In the genomic region with DNA sequence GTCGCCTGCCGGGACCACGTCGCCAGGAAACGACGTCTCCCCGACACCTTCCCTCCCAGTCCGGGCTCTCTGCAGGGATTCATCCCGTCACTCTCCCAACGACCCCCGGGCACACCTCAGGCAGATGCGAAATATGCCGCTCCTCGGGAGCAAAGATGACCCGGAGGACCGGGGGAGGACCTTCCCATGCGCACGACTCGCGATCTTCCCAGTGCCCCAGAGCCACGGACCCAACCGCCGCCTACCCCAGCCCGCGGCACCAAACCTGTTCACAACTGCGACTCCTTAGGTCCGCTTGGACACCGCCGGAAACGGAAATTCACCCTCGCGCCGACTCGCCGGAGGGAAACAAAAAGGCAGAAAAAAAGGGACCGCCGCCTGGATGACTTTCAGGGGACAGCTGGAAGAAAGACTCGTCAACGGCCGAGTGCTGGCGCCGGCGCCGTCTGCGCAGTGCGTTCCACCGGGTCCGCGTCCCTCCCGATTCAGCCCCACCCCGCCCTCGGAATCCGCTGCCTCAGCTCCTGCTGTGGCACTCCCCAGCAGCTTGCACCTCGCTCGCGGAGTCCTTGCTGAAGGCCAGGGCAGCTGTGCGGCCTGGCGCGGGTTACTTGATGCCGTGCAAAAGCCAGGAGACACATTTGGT, we compare ENCODE assay signal across 8 cellular contexts. TPM values are rescaled to one million over a fixed set of nuclear protein-coding genes. Genes with fewer than 3 reads are reported as not detected.
DNase-seq lines count a peak whose midpoint lies in the region; ATAC-seq and TF ChIP-seq lines count a peak whose summit lies in the region.
"Not testable (repeated sequence)": the region's sequence is repeated elsewhere in the genome, so short reads cannot be mapped to it uniquely, and the experiment has no call there.

No MANE protein-coding gene starts in this region.

- DNase-seq in Ammon's horn (ENCODE audit: low spot score) (peak; percentile 80), NCI-H510A (lab: John Stamatoyannopoulos, UW) (peak; percentile 20), coronary artery (ENCODE audit: low spot score) (peak; percentile 91), left colon (peak; percentile 76 to 85)
- DNase-seq in activated CD4-positive, alpha-beta T cell treated with anti-CD3 and anti-CD28 coated beads for 48 hours: peak; percentile 91
- DNase-seq in stimulated activated CD4-positive, alpha-beta T cell treated with anti-CD3 and anti-CD28 coated beads, Interleukin-1b, Interleukin-23, amount 100 ng/mL, for 24 hours (ENCODE audit: low read depth in 4 of 4, low spot score in 1 of 4): peak; percentile 41 to 75 (median 64)

- TF ChIP-seq CTCF in coronary artery (IDR thresholded peaks at IDR 0.05): not testable (repeated sequence)

- intact Hi-C loops in left colon (cut with DNase I, micrococcal nuclease): not testable (repeated sequence)

- peak overlapping the region; percentile 75 for H3K4me3 ChIP-seq in coronary artery

- ATAC-seq in GM19324 (IDR thresholded peaks at IDR 0.05; ENCODE audit: low FRiP score, unreplicated experiment): peak; percentile 90
- peak; percentile 83 for ATAC-seq in HG03442 (IDR thresholded peaks at IDR 0.05; ENCODE audit: unreplicated experiment)
- peak; percentile 89 for ATAC-seq in left colon

- H3K27ac ChIP-seq in coronary artery: peak overlapping the region; percentile 57 to 85

RNA-seq across cellular contexts. Expression of gene AGAP9, which starts 29.9 kb away (rescaled TPM):
- total RNA-seq in left colon: 1 to 10 TPM; 5.2 to 7.5 TPM

Comparison
In these comparisons a context has a peak if more than half of its experiments do, and no peak if none do; other contexts are left out.
1. Peak in every context shown above with its lines: DNase-seq, ATAC-seq, H3K4me3 ChIP-seq and H3K27ac ChIP-seq.
2. DNase-seq: peak in every context shown above with its lines; median percentile 91 in activated CD4-positive, alpha-beta T cell treated with anti-CD3 and anti-CD28 coated beads for 48 hours; 91 in coronary artery; 80 in left colon; 80 in Ammon's horn; 64 in stimulated activated CD4-positive, alpha-beta T cell treated with anti-CD3 and anti-CD28 coated beads, Interleukin-1b, Interleukin-23, amount 100 ng/mL, for 24 hours; 20 in NCI-H510A.